Comparison of ENCODE assay signal across 8 cellular contexts in the genomic region with DNA sequence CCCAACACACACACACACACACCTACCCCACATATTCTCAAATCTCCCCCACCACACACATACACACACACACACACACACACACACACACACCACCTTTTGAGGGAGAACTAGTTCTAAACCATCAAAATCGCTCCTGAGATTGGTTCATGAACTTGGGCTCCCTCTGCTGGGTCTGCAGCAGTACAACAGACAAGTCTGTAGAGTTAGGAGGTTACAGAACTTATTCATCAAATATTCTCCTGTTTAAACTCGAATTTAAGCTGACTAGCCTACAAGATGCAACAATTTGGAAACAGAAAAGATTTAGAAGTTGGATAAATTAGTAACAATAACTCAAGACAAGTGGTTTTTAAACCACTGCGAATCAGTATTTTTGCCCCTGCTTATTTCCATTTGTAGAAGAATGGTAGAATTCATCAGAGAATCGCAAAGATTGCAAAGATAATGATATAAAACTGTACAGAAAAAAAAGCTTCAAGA.
DNase-seq lines count a peak whose midpoint lies in the region; ATAC-seq and TF ChIP-seq lines count a peak whose summit lies in the region.

No MANE protein-coding gene starts in this region.

- H3K36me3 ChIP-seq in smooth muscle cell (ENCODE audit: low read depth) = no peaks in the 10 kb centered on the region

- no peak overlapping the region for H3K4me2 ChIP-seq in smooth muscle cell

- H3K27me3 ChIP-seq in smooth muscle cell (ENCODE audit: low read depth) = peaks cover 6% of the 10 kb centered on the region

- H3K27ac ChIP-seq in smooth muscle cell (ENCODE audit: low read depth) = no peak overlapping the region

- H3K79me2 ChIP-seq in smooth muscle cell (ENCODE audit: low read depth) = no peaks in the 10 kb centered on the region

- 27% methylated on average over 4 of the region's 4 CpGs for WGBS in smooth muscle cell (ENCODE audit: low lambda C conversion rate)

- ATAC-seq in GM18870 (IDR thresholded peaks at IDR 0.05; ENCODE audit: unreplicated experiment) = peak; percentile 93
- ATAC-seq in HG03175 (IDR thresholded peaks at IDR 0.05; ENCODE audit: unreplicated experiment) = peak; percentile 84
- ATAC-seq in activated T-cell treated with anti-CD3 and anti-CD28 coated beads, Interleukin-2, amount 50 U/mL, for 4 hours = peak; percentile 54 to 69

- H3K27ac Mint-ChIP-seq in glutamatergic neuron (ENCODE audit: unreplicated experiment) = no peak overlapping the region

- H4K20me1 ChIP-seq in smooth muscle cell (ENCODE audit: low read depth) = no peaks in the 10 kb centered on the region

- no peaks in the 10 kb centered on the region for H3K4me1 ChIP-seq in smooth muscle cell (ENCODE audit: low read depth)

- H3K4me3 ChIP-seq in smooth muscle cell = no peak overlapping the region

- H3K4me3 Mint-ChIP-seq in activated T-cell treated with anti-CD3 and anti-CD28 coated beads, Interleukin-2, amount 50 U/mL, for 4 hours = no peak overlapping the region
- no peak overlapping the region for H3K4me3 Mint-ChIP-seq in glutamatergic neuron (ENCODE audit: unreplicated experiment)

- no peaks in the 10 kb centered on the region for H3F3A ChIP-seq in smooth muscle cell (ENCODE audit: low read depth)

- no peak overlapping the region for H2AFZ ChIP-seq in smooth muscle cell (ENCODE audit: low read depth)

- H3K4me1 Mint-ChIP-seq in activated T-cell treated with anti-CD3 and anti-CD28 coated beads, Interleukin-2, amount 50 U/mL, for 4 hours (ENCODE audit: low read depth) = no peaks in the 10 kb centered on the region
- no peaks in the 10 kb centered on the region for H3K4me1 Mint-ChIP-seq in glutamatergic neuron (ENCODE audit: low read depth, unreplicated experiment)

- peak; percentile 56 for TF ChIP-seq CTCF in glutamatergic neuron (IDR thresholded peaks at IDR 0.05; ENCODE audit: partially characterized antibody, unreplicated experiment)
- peak; percentile 67 for TF ChIP-seq CTCF in smooth muscle cell (IDR thresholded peaks at IDR 0.05; ENCODE audit: borderline replicate concordance, insufficient read depth, poor library complexity, severe bottlenecking)

- H3K9ac ChIP-seq in smooth muscle cell (ENCODE audit: low read depth) = no peak overlapping the region

- H3K9me3 Mint-ChIP-seq in activated T-cell treated with anti-CD3 and anti-CD28 coated beads, Interleukin-2, amount 50 U/mL, for 4 hours = no peaks in the 10 kb centered on the region
- H3K9me3 Mint-ChIP-seq in glutamatergic neuron (ENCODE audit: unreplicated experiment) = no peaks in the 10 kb centered on the region

- no peaks in the 10 kb centered on the region for H3K9me3 ChIP-seq in smooth muscle cell (replicated peaks; ENCODE audit: low read depth)

- H3K36me3 Mint-ChIP-seq in activated T-cell treated with anti-CD3 and anti-CD28 coated beads, Interleukin-2, amount 50 U/mL, for 4 hours (ENCODE audit: insufficient read depth) = no peaks in the 10 kb centered on the region
- no peaks in the 10 kb centered on the region for H3K36me3 Mint-ChIP-seq in glutamatergic neuron (ENCODE audit: unreplicated experiment)

- H3K27me3 Mint-ChIP-seq in activated T-cell treated with anti-CD3 and anti-CD28 coated beads, Interleukin-2, amount 50 U/mL, for 4 hours (ENCODE audit: low read depth) = no peaks in the 10 kb centered on the region
- H3K27me3 Mint-ChIP-seq in glutamatergic neuron (ENCODE audit: unreplicated experiment) = no peaks in the 10 kb centered on the region

- DNase-seq in COLO668 (lab: John Stamatoyannopoulos, UW; ENCODE audit: unreplicated experiment) (peak; percentile 35), NOMO-1 treated with DMSO at 0.1 percent for 48 hours (lab: John Stamatoyannopoulos, UW; ENCODE audit: unreplicated experiment) (peak; percentile 39), glutamatergic neuron (peak; percentile 63), smooth muscle cell (lab: John Stamatoyannopoulos, UW; ENCODE audit: unreplicated experiment) (no peak), cerebellum (ENCODE audit: low spot score) (no peak)
- peak; percentile 11 for DNase-seq in activated T-cell treated with anti-CD3 and anti-CD28 coated beads, Interleukin-2, amount 50 U/mL, for 4 hours

Comparison
In these comparisons a context has a peak if more than half of its experiments do, and no peak if none do; other contexts are left out.
1. DNase-seq: peak in COLO668 (single experiment), NOMO-1 treated with DMSO at 0.1 percent for 48 hours (single experiment), activated T-cell treated with anti-CD3 and anti-CD28 coated beads, Interleukin-2, amount 50 U/mL, for 4 hours (single experiment) and glutamatergic neuron (single experiment); none in smooth muscle cell (single experiment) and cerebellum (single experiment).
2. Peak in every context shown above with its lines, with median percentiles within 50 percentile points of each other: ATAC-seq.